ENCODE assay signal across 18 cellular contexts in genomic region chr3:46895761-46896160, GRCh38. TPM values are rescaled to one million over a fixed set of nuclear protein-coding genes. Genes with fewer than 3 reads are reported as not detected.
"Had no signal": no experiment of that assay in that cellular context is flagged by ENCODE, and none has a peak within 500 bp of the region (broad histone marks: within the 10 kb centered on the region; RNA-seq: fewer than 3 reads in every experiment).

No MANE protein-coding gene starts in this region.

- H3K27ac Mint-ChIP-seq: endodermal cell, progenitor cell of endocrine pancreas had no signal

- H3K4me1 ChIP-seq: colonic mucosa had no signal

- H3K36me3 Mint-ChIP-seq: naive thymus-derived CD8-positive, alpha-beta T cell had no signal

- H3K9me3 Mint-ChIP-seq: endodermal cell; naive thymus-derived CD8-positive, alpha-beta T cell had no signal

- FAIRE-seq: islet of Langerhans had no signal

- H3K27me3 ChIP-seq: cardiac muscle cell, ovary had no signal

- H3K36me3 ChIP-seq: cardiac muscle cell, colonic mucosa, heart left ventricle, ovary, sigmoid colon, stomach, thoracic aorta, transverse colon had no signal

- H3K27ac ChIP-seq: cardiac muscle cell, colonic mucosa, heart left ventricle, ovary, sigmoid colon, skin epidermis, stomach, thoracic aorta, transverse colon had no signal

- H3K4me1 Mint-ChIP-seq: endodermal cell had no signal

- H3K4me3 Mint-ChIP-seq: endodermal cell had no signal

- H3K4me3 ChIP-seq: cardiac muscle cell, colonic mucosa, heart left ventricle, mucosa of descending colon, ovary, sigmoid colon, skin epidermis, stomach, thoracic aorta, transverse colon had no signal

- DNase-seq: cerebellar nuclear complex had no signal

- H3K9me3 ChIP-seq: colonic mucosa, heart left ventricle, mucosa of descending colon, ovary, sigmoid colon, stomach, thoracic aorta, transverse colon had no signal

RNA-seq across cellular contexts. Expression of gene PTH1R, which starts 18.2 kb away (rescaled TPM):
- total RNA-seq: naive thymus-derived CD8-positive, alpha-beta T cell had no signal
- polyA plus RNA-seq: naive thymus-derived CD8-positive, alpha-beta T cell; neural cell had no signal

RNA-seq across cellular contexts. Expression of gene MYL3, which starts 32.5 kb away (rescaled TPM):
- total RNA-seq: dermis blood vessel endothelial cell; endothelial cell of umbilical vein; naive thymus-derived CD8-positive, alpha-beta T cell; progenitor cell of endocrine pancreas had no signal
- polyA plus RNA-seq: endothelial cell of umbilical vein; naive thymus-derived CD8-positive, alpha-beta T cell had no signal
